13 cellular contexts compared by ENCODE assay signal in the genomic region with DNA sequence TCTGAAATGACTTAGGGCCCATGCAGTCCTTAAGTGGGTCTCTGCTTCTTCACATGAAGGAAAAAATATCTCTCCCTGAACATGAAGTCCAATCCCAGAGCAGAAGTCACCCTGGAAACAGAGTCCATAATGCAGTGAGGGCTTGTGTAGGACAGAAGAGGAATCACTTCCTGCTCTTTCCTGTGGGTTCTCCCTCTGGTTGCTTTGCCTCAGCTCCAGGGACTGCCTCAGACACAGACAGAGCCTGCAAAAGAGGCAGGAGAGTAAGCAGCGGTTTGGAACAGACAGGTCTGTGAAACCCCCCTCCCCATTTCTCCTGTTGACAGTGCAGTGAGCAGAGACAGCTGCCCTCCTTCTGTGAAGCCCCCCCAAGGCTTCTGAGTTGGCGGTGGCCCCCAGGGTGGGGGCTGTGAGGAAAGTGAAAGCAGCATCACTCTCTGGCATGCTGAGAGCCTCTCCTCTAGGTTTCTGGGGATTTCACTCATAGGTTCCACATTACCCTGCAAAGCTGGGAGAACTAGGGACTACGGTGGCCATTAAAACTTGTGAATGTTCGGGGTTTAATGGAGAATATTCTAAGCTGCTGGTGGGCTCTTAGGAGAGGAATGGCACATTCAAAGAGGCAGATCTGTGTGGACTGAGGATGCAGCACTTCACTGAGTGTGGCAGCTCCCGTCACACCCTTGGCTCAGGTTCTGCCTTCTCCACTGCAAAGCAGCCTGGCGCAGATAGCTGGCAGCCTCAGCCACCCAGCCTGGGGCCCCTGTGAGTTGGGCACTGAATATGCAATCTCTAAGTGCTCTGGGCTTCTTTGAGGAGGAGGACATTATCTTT. TPM values are rescaled to one million over a fixed set of nuclear protein-coding genes. Genes with fewer than 3 reads are reported as not detected.
A peak's percentile ranks its signal among the peaks of the same experiment; 100 is the strongest.
DNase-seq lines count a peak whose midpoint lies in the region; ATAC-seq, FAIRE-seq and TF ChIP-seq lines count a peak whose summit lies in the region.
"Had no signal": no experiment of that assay in that cellular context is flagged by ENCODE, and none has a peak within 500 bp of the region (broad histone marks: within the 10 kb centered on the region; RNA-seq: fewer than 3 reads in every experiment).

No MANE protein-coding gene starts in this region.

- no peaks in the 10 kb centered on the region for H3K36me3 Mint-ChIP-seq in naive thymus-derived CD8-positive, alpha-beta T cell

- peaks cover 0 to 5% (median 0%) of the 10 kb centered on the region in 9 donors for H3K9me3 Mint-ChIP-seq in naive thymus-derived CD8-positive, alpha-beta T cell

- peaks cover 0 to 4% (median 0%) of the 10 kb centered on the region in 5 donors for H3K27me3 Mint-ChIP-seq in naive thymus-derived CD8-positive, alpha-beta T cell

- no peaks in the 10 kb centered on the region; a peak in 1 of 22 replicates for H3K9me3 ChIP-seq in BLaER1 treated with 17β-estradiol and CSF1 and Interleukin-3, amounts not matched to agents 10 nM and 100 nM (replicated peaks in 1 of 11)
- no peaks in the 10 kb centered on the region for H3K9me3 ChIP-seq in SK-N-MC (ENCODE audit: low read depth, low read length)
- no peaks in the 10 kb centered on the region for H3K9me3 ChIP-seq in gastroesophageal sphincter

- peaks cover 13 to 27% (median 20%) of the 10 kb centered on the region in 4 donors for H3K4me1 Mint-ChIP-seq in naive thymus-derived CD8-positive, alpha-beta T cell

- no peak for FAIRE-seq in urothelium cell line (lab: Jason Lieb, UNC)
- FAIRE-seq: G401.6, small intestine had no signal

- no peak overlapping the region for H3K4me3 ChIP-seq in BLaER1 treated with 17β-estradiol and CSF1 and Interleukin-3, amounts not matched to agents 10 nM and 100 nM
- no peak overlapping the region for H3K4me3 ChIP-seq in SK-N-MC
- H3K4me3 ChIP-seq in gastroesophageal sphincter = no peak overlapping the region

- peak overlapping the region in 6 of 11 experiments; percentile 9 to 71 (median 63); a peak in 10 of 22 replicates for H3K4me2 ChIP-seq in BLaER1 treated with 17β-estradiol and CSF1 and Interleukin-3, amounts not matched to agents 10 nM and 100 nM

- no peak for TF ChIP-seq EP300 in gastroesophageal sphincter (IDR thresholded peaks at IDR 0.05)

- ATAC-seq in gastroesophageal sphincter = no peak
- ATAC-seq in GM18870 (IDR thresholded peaks at IDR 0.05; ENCODE audit: unreplicated experiment) = no peak
- no peak for ATAC-seq in GM21528 (IDR thresholded peaks at IDR 0.05; ENCODE audit: low FRiP score, unreplicated experiment)
- no peak for ATAC-seq in naive thymus-derived CD8-positive, alpha-beta T cell
- ATAC-seq: Panc1 had no signal

- H3K4me3 Mint-ChIP-seq in naive thymus-derived CD8-positive, alpha-beta T cell = no peak overlapping the region

- POLR2A ChIA-PET in naive thymus-derived CD8-positive, alpha-beta T cell (lab: Charles Lee) = interaction anchor here (2.0 kb wide), 1 partner anchor 13 kb away, joined by 9 read pairs; no protein-coding TSS in a partner anchor

- no peaks in the 10 kb centered on the region for H3K36me3 ChIP-seq in BLaER1 treated with 17β-estradiol and CSF1 and Interleukin-3, amounts not matched to agents 10 nM and 100 nM
- H3K36me3 ChIP-seq in SK-N-MC (ENCODE audit: insufficient read depth, low read length) = no peaks in the 10 kb centered on the region
- H3K36me3 ChIP-seq in gastroesophageal sphincter = no peaks in the 10 kb centered on the region

- H3K9ac ChIP-seq in BLaER1 treated with 17β-estradiol and CSF1 and Interleukin-3, amounts not matched to agents 10 nM and 100 nM = no peak overlapping the region; a peak in 1 of 22 replicates
- no peak overlapping the region for H3K9ac ChIP-seq in SK-N-MC (ENCODE audit: insufficient read length)

- no peak for TF ChIP-seq CTCF in gastroesophageal sphincter (IDR thresholded peaks at IDR 0.05)

- H3K4me1 ChIP-seq in BLaER1 treated with 17β-estradiol and CSF1 and Interleukin-3, amounts not matched to agents 10 nM and 100 nM = peaks cover 20 to 38% (median 31%) of the 10 kb centered on the region in 10 experiments
- peaks cover 0 to 54% (median 18%) of the 10 kb centered on the region in 3 donors for H3K4me1 ChIP-seq in gastroesophageal sphincter

- no peak for TF ChIP-seq POLR2A in gastroesophageal sphincter (IDR thresholded peaks at IDR 0.05)

- peak overlapping the region in 2 of 11 experiments; percentile 5; a peak in 1 of 22 replicates for H3K27ac ChIP-seq in BLaER1 treated with 17β-estradiol and CSF1 and Interleukin-3, amounts not matched to agents 10 nM and 100 nM
- H3K27ac ChIP-seq in SK-N-MC = peak overlapping the region; percentile 64; the same call in 1 of the 2 replicates
- peak overlapping the region in 3 of 4 donors; percentile 40 to 78 (median 56) for H3K27ac ChIP-seq in gastroesophageal sphincter

- WGBS in gastroesophageal sphincter (ENCODE audit: low coverage in 1 of 2), 2 donors = 0% methylated on average over 2 of the region's 6 CpGs; no CpG with 5 or more reads in 1 of the 2 donors

- no peaks in the 10 kb centered on the region; a peak in 1 of 22 replicates for H4K20me1 ChIP-seq in BLaER1 treated with 17β-estradiol and CSF1 and Interleukin-3, amounts not matched to agents 10 nM and 100 nM

- intact Hi-C loops in posterior cingulate gyrus (cut with DNase I) = no loop called here

- H3K27me3 ChIP-seq in BLaER1 treated with 17β-estradiol and CSF1 and Interleukin-3, amounts not matched to agents 10 nM and 100 nM = no peaks in the 10 kb centered on the region; a peak in 1 of 22 replicates
- H3K27me3 ChIP-seq in gastroesophageal sphincter = no peaks in the 10 kb centered on the region

- peak overlapping the region in 1 of 10 donors; percentile 31 for H3K27ac Mint-ChIP-seq in naive thymus-derived CD8-positive, alpha-beta T cell

- DNase-seq in SK-N-MC (ENCODE audit: low read depth, low spot score) (no peak), posterior cingulate gyrus (peak in 9 of 10 donors; percentile 33 to 96 (median 69)), urothelium cell line (ENCODE audit: low spot score) (no peak)
- DNase-seq in naive thymus-derived CD8-positive, alpha-beta T cell = no peak
- DNase-seq: AML-193, NCI-H2171, small intestine had no signal

RNA-seq across cellular contexts. Expression of gene MAB21L3, which starts 53.1 kb away (rescaled TPM):
- 1 to 10 TPM in 1 of 4 donors, not detected in 3; 1.3 TPM for total RNA-seq in gastroesophageal sphincter
- total RNA-seq in naive thymus-derived CD8-positive, alpha-beta T cell = not detected
- polyA plus RNA-seq in naive thymus-derived CD8-positive, alpha-beta T cell = not detected

Comparison
In these comparisons a context has a peak if more than half of its experiments do, and no peak if none do; other contexts are left out.
1. DNase-seq: peak in posterior cingulate gyrus (9 of 10); none in SK-N-MC (single experiment), urothelium cell line (single experiment) and naive thymus-derived CD8-positive, alpha-beta T cell (0 of 10).